20 cellular contexts compared by ENCODE assay signal in genomic region chr1:226226601-226227000, GRCh38. TPM values are rescaled to one million over a fixed set of nuclear protein-coding genes. Genes with fewer than 3 reads are reported as not detected.
"Had no signal": no experiment of that assay in that cellular context is flagged by ENCODE, and none has a peak within 500 bp of the region (broad histone marks: within the 10 kb centered on the region; RNA-seq: fewer than 3 reads in every experiment).

No MANE protein-coding gene starts in this region.

- DNase-seq: activated CD4-positive, alpha-beta T cell treated with anti-CD3 and anti-CD28 coated beads, Interleukin-2, amount 50 U/mL, for 1 hour; activated CD8-positive, alpha-beta memory T cell treated with anti-CD3 and anti-CD28 coated beads for 24 hours; aorta; dorsolateral prefrontal cortex; left colon; lower lobe of right lung; ovary; T1000; trophoblast cell had no signal

- H3K4me2 ChIP-seq: neural progenitor cell had no signal

- H3K4me3 Mint-ChIP-seq: activated T-helper 1 cell treated with anti-CD3 and anti-CD28 coated beads, Interleukin-12 subunit alpha, Interleukin-12 subunit beta, Interleukin-2, Interleukin-4 antibody, amounts not matched to agents 30 ng/mL and 10 ng/mL and 1 ng/mL, durations not matched to agents 14 hours and 24 hours and 36 hours; mesothelial cell of epicardium; neural progenitor cell; stimulated activated naive CD8-positive, alpha-beta T cell treated with anti-CD3 and anti-CD28 coated beads, Interleukin-15, Interleukin-2, amounts not matched to agents 100 ng/mL and 50 ng/mL, for 24 hours had no signal

- H3K27ac Mint-ChIP-seq: activated T-helper 1 cell treated with anti-CD3 and anti-CD28 coated beads, Interleukin-12 subunit alpha, Interleukin-12 subunit beta, Interleukin-2, Interleukin-4 antibody, amounts not matched to agents 30 ng/mL and 10 ng/mL and 1 ng/mL, durations not matched to agents 14 hours and 24 hours and 36 hours; mesothelial cell of epicardium; neural progenitor cell; stimulated activated naive CD8-positive, alpha-beta T cell treated with anti-CD3 and anti-CD28 coated beads, Interleukin-15, Interleukin-2, amounts not matched to agents 100 ng/mL and 50 ng/mL, for 24 hours had no signal

- H2AFZ ChIP-seq: neural progenitor cell had no signal

- H3K27me3 ChIP-seq: ovary had no signal

- FAIRE-seq: islet of Langerhans had no signal

- H3K36me3 ChIP-seq: breast epithelium, lower lobe of right lung, ovary had no signal

- ATAC-seq: activated CD4-positive, CD25-positive, alpha-beta regulatory T cell treated with anti-CD3 and anti-CD28 coated beads, Interleukin-2, amount 50 U/mL, for 24 hours; esophagus mucosa; left colon; lower lobe of right lung; sciatic nerve had no signal

- H3K9me3 Mint-ChIP-seq: activated T-helper 1 cell treated with anti-CD3 and anti-CD28 coated beads, Interleukin-12 subunit alpha, Interleukin-12 subunit beta, Interleukin-2, Interleukin-4 antibody, amounts not matched to agents 30 ng/mL and 10 ng/mL and 1 ng/mL, durations not matched to agents 14 hours and 24 hours and 36 hours; mesothelial cell of epicardium; stimulated activated naive CD8-positive, alpha-beta T cell treated with anti-CD3 and anti-CD28 coated beads, Interleukin-15, Interleukin-2, amounts not matched to agents 100 ng/mL and 50 ng/mL, for 24 hours had no signal

- H3K9me3 ChIP-seq: breast epithelium, lower lobe of right lung, ovary, suprapubic skin had no signal

- H3K4me1 ChIP-seq: breast epithelium, neural progenitor cell had no signal

- H3K27ac ChIP-seq: breast epithelium, dorsolateral prefrontal cortex, lower lobe of right lung, neural progenitor cell, ovary, suprapubic skin had no signal

- H3K4me3 ChIP-seq: breast epithelium, dorsolateral prefrontal cortex, lower lobe of right lung, neural progenitor cell, ovary, suprapubic skin had no signal

RNA-seq across cellular contexts. Expression of gene MIXL1, which starts 3.1 kb away (rescaled TPM):
- total RNA-seq: activated T-helper 1 cell treated with anti-CD3 and anti-CD28 coated beads, Interleukin-12 subunit alpha, Interleukin-12 subunit beta, Interleukin-2, Interleukin-4 antibody, amounts not matched to agents 30 ng/mL and 10 ng/mL and 1 ng/mL, durations not matched to agents 14 hours and 24 hours and 36 hours; breast epithelium; esophagus mucosa; pulmonary artery endothelial cell; sciatic nerve had no signal
- polyA plus RNA-seq: aorta had no signal
